8 cellular contexts compared by ENCODE assay signal in genomic region chr15:84588053-84588874, GRCh38. TPM values are rescaled to one million over a fixed set of nuclear protein-coding genes. Genes with fewer than 3 reads are reported as not detected.
A peak's percentile ranks its signal among the peaks of the same experiment; 100 is the strongest.
DNase-seq lines count a peak whose midpoint lies in the region; TF ChIP-seq lines count a peak whose summit lies in the region.

No MANE protein-coding gene starts in this region.

- peaks cover 0 to under 1% (median 0%) of the 10 kb centered on the region in 8 donors for H3K9me3 Mint-ChIP-seq in CD4-positive, alpha-beta memory T cell
- no peaks in the 10 kb centered on the region for H3K9me3 Mint-ChIP-seq in activated CD4-positive, alpha-beta memory T cell treated with anti-CD3 and anti-CD28 coated beads, Interleukin-2, amount 10 ng/mL, durations not matched to agents 7 days and 5 days

- H3K27ac ChIP-seq in CD4-positive, alpha-beta memory T cell (ENCODE audit: low read depth, low read length) = no peak overlapping the region
- H3K27ac ChIP-seq in HL-60 (replicated peaks) = no peak overlapping the region; the same call in 1 of the 2 replicates

- H3K36me3 ChIP-seq in CD4-positive, alpha-beta memory T cell (ENCODE audit: insufficient read depth, low read length) = no peaks in the 10 kb centered on the region

- intact Hi-C loops in CD4-positive, alpha-beta memory T cell (cut with micrococcal nuclease) = loop anchor here (1.0 to 5.0 kb wide), 8 partner anchors 43 to 456 kb away; partner anchors contain the start of genes NMB, WDR73 and ZNF592

- peaks cover 0 to 5% of the 10 kb centered on the region in 2 donors for H3K27me3 Mint-ChIP-seq in CD4-positive, alpha-beta memory T cell
- peaks cover 14% of the 10 kb centered on the region for H3K27me3 Mint-ChIP-seq in activated CD4-positive, alpha-beta memory T cell treated with anti-CD3 and anti-CD28 coated beads, Interleukin-2, amount 10 ng/mL, durations not matched to agents 7 days and 5 days

- H3K27ac Mint-ChIP-seq in CD4-positive, alpha-beta memory T cell = peak overlapping the region in 4 of 7 donors; percentile 3 to 50 (median 31)
- no peak overlapping the region for H3K27ac Mint-ChIP-seq in activated CD4-positive, alpha-beta memory T cell treated with anti-CD3 and anti-CD28 coated beads, Interleukin-2, amount 10 ng/mL, durations not matched to agents 7 days and 5 days

- POLR2A ChIA-PET in CD4-positive, alpha-beta memory T cell (lab: Charles Lee; ENCODE audit: partially characterized antibody) = interaction anchor here (0.6 to 1.7 kb wide), 7 partner anchors 12 to 340 kb away, joined by 3 to 6 read pairs (median 4); partner anchors contain the start of gene SEC11A
- POLR2A ChIA-PET in activated CD4-positive, alpha-beta memory T cell treated with anti-CD3 and anti-CD28 coated beads, Interleukin-2, amount 10 ng/mL, durations not matched to agents 7 days and 5 days (lab: Charles Lee) = interaction anchor here (1.2 to 1.6 kb wide), 3 partner anchors 10 to 54 kb away, joined by 3 to 7 read pairs (median 4); no protein-coding TSS in a partner anchor

- no peak overlapping the region for H3K4me3 ChIP-seq in CD4-positive, alpha-beta memory T cell (ENCODE audit: low read length in 2 of 2)
- peak overlapping the region; percentile 26 for H3K4me3 ChIP-seq in HL-60 (replicated peaks; ENCODE audit: insufficient read depth, low read length)

- TF ChIP-seq CTCF in GM20000 (IDR thresholded peaks at IDR 0.05; ENCODE audit: extremely low read depth, missing control alignments) (peak; percentile 49), HL-60 (IDR thresholded peaks at IDR 0.05; ENCODE audit: insufficient read depth, low read length) (peak; percentile 68)

- H3K4me3 Mint-ChIP-seq in CD4-positive, alpha-beta memory T cell = peak overlapping the region in 7 of 8 donors; percentile 19 to 77 (median 38)
- H3K4me3 Mint-ChIP-seq in activated CD4-positive, alpha-beta memory T cell treated with anti-CD3 and anti-CD28 coated beads, Interleukin-2, amount 10 ng/mL, durations not matched to agents 7 days and 5 days = peak overlapping the region; percentile 43

- CTCF ChIA-PET in CD4-positive, alpha-beta memory T cell (lab: Charles Lee; ENCODE audit: partially characterized antibody) = interaction anchor here (0.6 to 9.2 kb wide), 30 partner anchors 9 to 457 kb away, joined by 3 to 94 read pairs (median 6); partner anchors contain the start of genes WDR73 and ZSCAN2
- CTCF ChIA-PET in activated CD4-positive, alpha-beta memory T cell treated with anti-CD3 and anti-CD28 coated beads, Interleukin-2, amount 10 ng/mL, durations not matched to agents 7 days and 5 days (lab: Charles Lee) = interaction anchor here (0.6 to 2.6 kb wide), 29 partner anchors 10 to 417 kb away, joined by 3 to 28 read pairs (median 4); partner anchors contain the start of genes SEC11A, WDR73, ZNF592 and ZSCAN2

- DNase-seq in CD4-positive, alpha-beta memory T cell = peak; percentile 80 to 81 (median 80)
- DNase-seq in GM20000 (ENCODE audit: low spot score) (peak; percentile 86), HL-60 (ENCODE audit: low read depth in 1 of 2, low spot score in 1 of 2) (peak; percentile 82 to 92), NCI-H82 treated with DMSO at 0.1 percent for 48 hours (lab: John Stamatoyannopoulos, UW; ENCODE audit: unreplicated experiment) (peak; percentile 39), mesenteric fat pad (ENCODE audit: low spot score) (peak; percentile 94)
- DNase-seq in activated CD4-positive, alpha-beta memory T cell treated with anti-CD3 and anti-CD28 coated beads, Interleukin-2, amount 10 ng/mL, durations not matched to agents 7 days and 5 days = peak; percentile 87
- peak; percentile 74 for DNase-seq in effector CD8-positive, alpha-beta T cell (lab: John Stamatoyannopoulos, UW)
- DNase-seq in stimulated activated CD8-positive, alpha-beta memory T cell treated with anti-CD3 and anti-CD28 coated beads, Interleukin-15, amount 100 ng/mL, for 24 hours (ENCODE audit: low read depth) = peak; percentile 58

- H3K27me3 ChIP-seq in CD4-positive, alpha-beta memory T cell (ENCODE audit: insufficient read depth, low read length) = no peaks in the 10 kb centered on the region
- H3K27me3 ChIP-seq in HL-60 (ENCODE audit: insufficient read depth, poor library complexity, severe bottlenecking) = no peaks in the 10 kb centered on the region

- peaks cover 4% of the 10 kb centered on the region for H3K4me1 ChIP-seq in CD4-positive, alpha-beta memory T cell (ENCODE audit: insufficient read depth, low read length)

- H3K36me3 Mint-ChIP-seq in CD4-positive, alpha-beta memory T cell = no peaks in the 10 kb centered on the region
- H3K36me3 Mint-ChIP-seq in activated CD4-positive, alpha-beta memory T cell treated with anti-CD3 and anti-CD28 coated beads, Interleukin-2, amount 10 ng/mL, durations not matched to agents 7 days and 5 days (ENCODE audit: low read depth) = no peaks in the 10 kb centered on the region

- H3K9me3 ChIP-seq in CD4-positive, alpha-beta memory T cell (ENCODE audit: control insufficient read depth in 1 of 2, low read length in 2 of 2) = peaks cover 0 to 2% of the 10 kb centered on the region in 2 donors

- H3K4me1 Mint-ChIP-seq in CD4-positive, alpha-beta memory T cell = peaks cover 0 to 5% (median 2%) of the 10 kb centered on the region in 4 donors
- H3K4me1 Mint-ChIP-seq in activated CD4-positive, alpha-beta memory T cell treated with anti-CD3 and anti-CD28 coated beads, Interleukin-2, amount 10 ng/mL, durations not matched to agents 7 days and 5 days = peaks cover 4% of the 10 kb centered on the region

RNA-seq across cellular contexts. Expression of gene ZSCAN2, which starts 12.5 kb away (rescaled TPM):
- 10 to 100 TPM; 11.4 to 14.1 TPM for total RNA-seq in CD4-positive, alpha-beta memory T cell
- polyA plus RNA-seq in CD4-positive, alpha-beta memory T cell = 1 to 10 TPM; 3.3 to 4.5 TPM
- 10 to 100 TPM; 10.8 to 10.9 TPM for total RNA-seq in activated CD4-positive, alpha-beta memory T cell treated with anti-CD3 and anti-CD28 coated beads, Interleukin-2, amount 10 ng/mL, durations not matched to agents 7 days and 5 days
- total RNA-seq in mesenteric fat pad = 7.9 TPM

Comparison
In these comparisons a context has a peak if more than half of its experiments do, and no peak if none do; other contexts are left out.
1. DNase-seq: peak in every context shown above with its lines; median percentile 94 in mesenteric fat pad; 87 in HL-60; 87 in activated CD4-positive, alpha-beta memory T cell treated with anti-CD3 and anti-CD28 coated beads, Interleukin-2, amount 10 ng/mL, durations not matched to agents 7 days and 5 days; 86 in GM20000; 80 in CD4-positive, alpha-beta memory T cell; 74 in effector CD8-positive, alpha-beta T cell; 58 in stimulated activated CD8-positive, alpha-beta memory T cell treated with anti-CD3 and anti-CD28 coated beads, Interleukin-15, amount 100 ng/mL, for 24 hours; 39 in NCI-H82 treated with DMSO at 0.1 percent for 48 hours.